17 cellular contexts compared by ENCODE assay signal in genomic region chr17:6386041-6386630, GRCh38. TPM values are rescaled to one million over a fixed set of nuclear protein-coding genes. Genes with fewer than 3 reads are reported as not detected.
DNase-seq lines count a peak whose midpoint lies in the region; ATAC-seq lines count a peak whose summit lies in the region.
"Had no signal": no experiment of that assay in that cellular context is flagged by ENCODE, and none has a peak within 500 bp of the region (broad histone marks: within the 10 kb centered on the region; RNA-seq: fewer than 3 reads in every experiment).

No MANE protein-coding gene starts in this region.

- H3K27ac Mint-ChIP-seq in activated CD4-positive, alpha-beta T cell treated with anti-CD3 and anti-CD28 coated beads for 36 hours: no peak overlapping the region
- H3K27ac Mint-ChIP-seq in activated CD4-positive, alpha-beta T cell treated with anti-CD3 and anti-CD28 coated beads, Interleukin-2, amount 10 ng/mL, durations not matched to agents 24 days and 14 days: no peak overlapping the region
- H3K27ac Mint-ChIP-seq: CD4-positive, alpha-beta memory T cell; H9 had no signal

- POLR2A ChIA-PET in activated CD4-positive, alpha-beta T cell treated with anti-CD3 and anti-CD28 coated beads for 36 hours (lab: Charles Lee): interaction anchor here (0.6 kb wide), 1 partner anchor 823 kb away, joined by 6 read pairs; no protein-coding TSS in a partner anchor

- no peaks in the 10 kb centered on the region for H3K9me3 Mint-ChIP-seq in activated CD4-positive, alpha-beta T cell treated with anti-CD3 and anti-CD28 coated beads for 36 hours (ENCODE audit: low read depth)
- H3K9me3 Mint-ChIP-seq in activated CD4-positive, alpha-beta T cell treated with anti-CD3 and anti-CD28 coated beads, Interleukin-2, amount 10 ng/mL, durations not matched to agents 24 days and 14 days: no peaks in the 10 kb centered on the region
- H3K9me3 Mint-ChIP-seq: H9 had no signal

- no peak overlapping the region for H3K4me3 Mint-ChIP-seq in activated CD4-positive, alpha-beta T cell treated with anti-CD3 and anti-CD28 coated beads for 36 hours
- no peak overlapping the region for H3K4me3 Mint-ChIP-seq in activated CD4-positive, alpha-beta T cell treated with anti-CD3 and anti-CD28 coated beads, Interleukin-2, amount 10 ng/mL, durations not matched to agents 24 days and 14 days
- H3K4me3 Mint-ChIP-seq: CD4-positive, alpha-beta memory T cell; H9 had no signal

- ATAC-seq in activated CD4-positive, alpha-beta T cell treated with anti-CD3 and anti-CD28 coated beads for 36 hours: peak; percentile 36

- no peaks in the 10 kb centered on the region for H3K36me3 Mint-ChIP-seq in activated CD4-positive, alpha-beta T cell treated with anti-CD3 and anti-CD28 coated beads for 36 hours (ENCODE audit: low read depth)
- H3K36me3 Mint-ChIP-seq in activated CD4-positive, alpha-beta T cell treated with anti-CD3 and anti-CD28 coated beads, Interleukin-2, amount 10 ng/mL, durations not matched to agents 24 days and 14 days (ENCODE audit: low read depth): no peaks in the 10 kb centered on the region
- H3K36me3 Mint-ChIP-seq: CD4-positive, alpha-beta memory T cell had no signal

- intact Hi-C loops in activated CD4-positive, alpha-beta T cell treated with anti-CD3 and anti-CD28 coated beads for 36 hours (cut with DNase I, micrococcal nuclease): no loop called here
- intact Hi-C loops in activated CD4-positive, alpha-beta T cell treated with anti-CD3 and anti-CD28 coated beads, Interleukin-2, amount 10 ng/mL, durations not matched to agents 24 days and 14 days (cut with micrococcal nuclease): no loop called here

- CTCF ChIA-PET in activated CD4-positive, alpha-beta T cell treated with anti-CD3 and anti-CD28 coated beads for 36 hours (lab: Charles Lee): no interaction called here

- no peak for DNase-seq in activated CD4-positive, alpha-beta T cell treated with anti-CD3 and anti-CD28 coated beads for 36 hours
- DNase-seq in activated CD4-positive, alpha-beta T cell treated with anti-CD3 and anti-CD28 coated beads, Interleukin-2, amount 10 ng/mL, durations not matched to agents 24 days and 14 days: no peak
- peak; percentile 45 for DNase-seq in NCI-H345 (lab: John Stamatoyannopoulos, UW)
- peak; percentile 49 for DNase-seq in ecto neural progenitor cell (ENCODE audit: low spot score)
- DNase-seq in stimulated activated CD8-positive, alpha-beta memory T cell treated with anti-CD3 and anti-CD28 coated beads, Interleukin-4, amount 100 ng/mL, for 48 hours: peak; percentile 23
- DNase-seq in RKO (ENCODE audit: low spot score): no peak
- DNase-seq in NCI-H2107 (lab: John Stamatoyannopoulos, UW): no peak
- DNase-seq: BE2C; CD4-positive, alpha-beta memory T cell; H9; NCI-H1417 treated with DMSO at 0.1 percent for 48 hours; NCI-H187 treated with DMSO at 0.1 percent for 48 hours; NCI-H2171 treated with DMSO at 0.1 percent for 48 hours; NCI-H82; PC-9 had no signal

- peaks cover 16% of the 10 kb centered on the region for H3K27me3 Mint-ChIP-seq in activated CD4-positive, alpha-beta T cell treated with anti-CD3 and anti-CD28 coated beads for 36 hours
- H3K27me3 Mint-ChIP-seq in activated CD4-positive, alpha-beta T cell treated with anti-CD3 and anti-CD28 coated beads, Interleukin-2, amount 10 ng/mL, durations not matched to agents 24 days and 14 days: no peaks in the 10 kb centered on the region

- no peaks in the 10 kb centered on the region for H3K4me1 Mint-ChIP-seq in activated CD4-positive, alpha-beta T cell treated with anti-CD3 and anti-CD28 coated beads for 36 hours
- no peaks in the 10 kb centered on the region for H3K4me1 Mint-ChIP-seq in activated CD4-positive, alpha-beta T cell treated with anti-CD3 and anti-CD28 coated beads, Interleukin-2, amount 10 ng/mL, durations not matched to agents 24 days and 14 days
- H3K4me1 Mint-ChIP-seq: CD4-positive, alpha-beta memory T cell; H9 had no signal

RNA-seq across cellular contexts. Expression of gene AIPL1, which starts 48.8 kb away (rescaled TPM):
- total RNA-seq in activated CD4-positive, alpha-beta T cell treated with anti-CD3 and anti-CD28 coated beads for 36 hours: not detected
- total RNA-seq in activated CD4-positive, alpha-beta T cell treated with anti-CD3 and anti-CD28 coated beads, Interleukin-2, amount 10 ng/mL, durations not matched to agents 24 days and 14 days: not detected in 2 replicates
- total RNA-seq: CD4-positive, alpha-beta memory T cell; NCI-H460; PC-9; SJSA1 had no signal

RNA-seq across cellular contexts. Expression of gene PIMREG, which starts 58.1 kb away (rescaled TPM):
- total RNA-seq in activated CD4-positive, alpha-beta T cell treated with anti-CD3 and anti-CD28 coated beads for 36 hours: 10 to 100 TPM in 1 of 2 experiments, 1 to 10 TPM in 1; 8.4 to 10.0 TPM
- total RNA-seq in activated CD4-positive, alpha-beta T cell treated with anti-CD3 and anti-CD28 coated beads, Interleukin-2, amount 10 ng/mL, durations not matched to agents 24 days and 14 days: 4.6 and 6.4 TPM in 2 replicates
- total RNA-seq: CD4-positive, alpha-beta memory T cell had no signal

Comparison
In these comparisons a context has a peak if more than half of its experiments do, and no peak if none do; other contexts are left out.
1. DNase-seq: peak in NCI-H345 (single experiment), ecto neural progenitor cell (single experiment) and stimulated activated CD8-positive, alpha-beta memory T cell treated with anti-CD3 and anti-CD28 coated beads, Interleukin-4, amount 100 ng/mL, for 48 hours (single experiment); none in activated CD4-positive, alpha-beta T cell treated with anti-CD3 and anti-CD28 coated beads for 36 hours (single experiment), activated CD4-positive, alpha-beta T cell treated with anti-CD3 and anti-CD28 coated beads, Interleukin-2, amount 10 ng/mL, durations not matched to agents 24 days and 14 days (single experiment), RKO (single experiment) and NCI-H2107 (single experiment).